ENCODE assay signal across 2 cellular contexts in the genomic region with DNA sequence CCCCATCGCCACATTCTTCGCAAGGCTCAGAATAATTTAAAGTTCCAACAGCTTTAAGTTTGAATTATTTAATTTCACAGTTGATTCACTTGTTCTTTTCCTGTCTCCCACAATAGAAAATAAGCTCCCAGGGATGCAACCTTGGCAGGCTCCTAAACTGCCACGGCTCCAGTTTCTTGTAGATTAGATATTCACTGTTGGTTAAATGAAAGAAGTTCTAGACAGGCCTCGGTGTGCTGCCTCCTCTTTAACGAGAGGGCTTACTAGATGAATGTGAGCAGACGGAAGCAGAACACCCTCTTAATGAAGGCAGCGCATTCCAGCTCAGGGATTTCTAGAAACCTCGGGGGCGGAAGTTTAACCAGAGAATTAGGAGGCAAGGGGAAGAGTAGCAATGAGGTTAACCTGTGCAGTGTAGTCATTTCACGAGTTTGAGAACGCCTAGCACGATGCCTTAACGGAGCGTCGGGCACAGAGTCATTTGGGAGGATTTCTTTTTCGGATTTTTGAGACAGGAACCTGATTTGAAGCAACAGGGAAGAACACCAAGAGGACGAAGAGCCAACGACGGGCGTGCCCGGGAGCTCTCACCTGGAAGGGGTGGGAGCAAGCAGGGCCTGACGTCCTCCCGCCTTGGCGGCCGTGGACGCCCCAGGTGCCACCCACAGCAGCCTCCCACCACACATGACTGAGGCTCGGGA.
TF ChIP-seq lines count a peak whose summit lies in the region.

No MANE protein-coding gene starts in this region.

TF ChIP-seq in GM23338, 12 proteins besides CTCF, POLR2A, EP300 and RAD21 (continues in another document):
- TF ChIP-seq NANOG (IDR thresholded peaks at IDR 0.05; ENCODE audit: borderline replicate concordance) (no peak), ZNF331 (CRISPR knock-in tag; IDR thresholded peaks at IDR 0.05; ENCODE audit: low read depth) (no peak), EZH2 (IDR thresholded peaks at IDR 0.05; ENCODE audit: low read depth, unreplicated experiment) (no peak), POLR2AphosphoS5 (IDR thresholded peaks at IDR 0.05; ENCODE audit: low read depth) (no peak), ZNF114 (CRISPR knock-in tag; IDR thresholded peaks at IDR 0.05) (no peak), STAT1 (IDR thresholded peaks at IDR 0.05; ENCODE audit: unreplicated experiment) (no peak), CREB1 (CRISPR knock-in tag; IDR thresholded peaks at IDR 0.05; ENCODE audit: low read depth) (no peak), JUNB (IDR thresholded peaks at IDR 0.05; ENCODE audit: unreplicated experiment) (no peak), EZH2phosphoT487 (IDR thresholded peaks at IDR 0.05; ENCODE audit: unreplicated experiment) (no peak)
- TF ChIP-seq, protein P1, sequence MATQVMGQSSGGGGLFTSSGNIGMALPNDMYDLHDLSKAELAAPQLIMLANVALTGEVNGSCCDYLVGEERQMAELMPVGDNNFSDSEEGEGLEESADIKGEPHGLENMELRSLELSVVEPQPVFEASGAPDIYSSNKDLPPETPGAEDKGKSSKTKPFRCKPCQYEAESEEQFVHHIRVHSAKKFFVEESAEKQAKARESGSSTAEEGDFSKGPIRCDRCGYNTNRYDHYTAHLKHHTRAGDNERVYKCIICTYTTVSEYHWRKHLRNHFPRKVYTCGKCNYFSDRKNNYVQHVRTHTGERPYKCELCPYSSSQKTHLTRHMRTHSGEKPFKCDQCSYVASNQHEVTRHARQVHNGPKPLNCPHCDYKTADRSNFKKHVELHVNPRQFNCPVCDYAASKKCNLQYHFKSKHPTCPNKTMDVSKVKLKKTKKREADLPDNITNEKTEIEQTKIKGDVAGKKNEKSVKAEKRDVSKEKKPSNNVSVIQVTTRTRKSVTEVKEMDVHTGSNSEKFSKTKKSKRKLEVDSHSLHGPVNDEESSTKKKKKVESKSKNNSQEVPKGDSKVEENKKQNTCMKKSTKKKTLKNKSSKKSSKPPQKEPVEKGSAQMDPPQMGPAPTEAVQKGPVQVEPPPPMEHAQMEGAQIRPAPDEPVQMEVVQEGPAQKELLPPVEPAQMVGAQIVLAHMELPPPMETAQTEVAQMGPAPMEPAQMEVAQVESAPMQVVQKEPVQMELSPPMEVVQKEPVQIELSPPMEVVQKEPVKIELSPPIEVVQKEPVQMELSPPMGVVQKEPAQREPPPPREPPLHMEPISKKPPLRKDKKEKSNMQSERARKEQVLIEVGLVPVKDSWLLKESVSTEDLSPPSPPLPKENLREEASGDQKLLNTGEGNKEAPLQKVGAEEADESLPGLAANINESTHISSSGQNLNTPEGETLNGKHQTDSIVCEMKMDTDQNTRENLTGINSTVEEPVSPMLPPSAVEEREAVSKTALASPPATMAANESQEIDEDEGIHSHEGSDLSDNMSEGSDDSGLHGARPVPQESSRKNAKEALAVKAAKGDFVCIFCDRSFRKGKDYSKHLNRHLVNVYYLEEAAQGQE (IDR thresholded peaks at IDR 0.05; ENCODE audit: unreplicated experiment) = no peak
- TF ChIP-seq, protein P2, sequence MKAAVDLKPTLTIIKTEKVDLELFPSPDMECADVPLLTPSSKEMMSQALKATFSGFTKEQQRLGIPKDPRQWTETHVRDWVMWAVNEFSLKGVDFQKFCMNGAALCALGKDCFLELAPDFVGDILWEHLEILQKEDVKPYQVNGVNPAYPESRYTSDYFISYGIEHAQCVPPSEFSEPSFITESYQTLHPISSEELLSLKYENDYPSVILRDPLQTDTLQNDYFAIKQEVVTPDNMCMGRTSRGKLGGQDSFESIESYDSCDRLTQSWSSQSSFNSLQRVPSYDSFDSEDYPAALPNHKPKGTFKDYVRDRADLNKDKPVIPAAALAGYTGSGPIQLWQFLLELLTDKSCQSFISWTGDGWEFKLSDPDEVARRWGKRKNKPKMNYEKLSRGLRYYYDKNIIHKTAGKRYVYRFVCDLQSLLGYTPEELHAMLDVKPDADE (IDR thresholded peaks at IDR 0.05) = no peak

TF ChIP-seq in HepG2, 621 proteins besides CTCF, POLR2A, EP300 and RAD21 (continues in another document):
- TF ChIP-seq MXD3 (CRISPR knock-in tag; IDR thresholded peaks at IDR 0.05) = no peak; the same call in 1 of the 2 replicates
- TF ChIP-seq HBP1 (CRISPR knock-in tag; IDR thresholded peaks at IDR 0.05; ENCODE audit: low read depth) = no peak
- TF ChIP-seq PTBP1 (IDR thresholded peaks at IDR 0.05; ENCODE audit: low read depth, low read length, poor library complexity, severe bottlenecking) = no peak
- TF ChIP-seq ZIK1 (CRISPR knock-in tag; IDR thresholded peaks at IDR 0.05; ENCODE audit: borderline replicate concordance, low read depth) = no peak; the same call in 1 of the 2 replicates
- TF ChIP-seq HHEX (CRISPR knock-in tag; IDR thresholded peaks at IDR 0.05) = no peak
- no peak for TF ChIP-seq ZMYM4 (CRISPR knock-in tag; IDR thresholded peaks at IDR 0.05)
- no peak for TF ChIP-seq ZBTB7B (CRISPR knock-in tag; IDR thresholded peaks at IDR 0.05)
- no peak for TF ChIP-seq SP140L (CRISPR knock-in tag; IDR thresholded peaks at IDR 0.05; ENCODE audit: borderline replicate concordance)
- TF ChIP-seq ZNF263 (CRISPR knock-in tag; IDR thresholded peaks at IDR 0.05) = peak; percentile 46
- TF ChIP-seq ZNF281 (CRISPR knock-in tag; IDR thresholded peaks at IDR 0.05; ENCODE audit: borderline replicate concordance) = 0 out of 2 replicates have a peak, but pooled peaks have one; percentile 6
- no peak for TF ChIP-seq DMTF1 (CRISPR knock-in tag; IDR thresholded peaks at IDR 0.05)
- TF ChIP-seq MAX (IDR thresholded peaks at IDR 0.05) = peak; percentile 40; the same call in 1 of the 2 replicates
- TF ChIP-seq RBAK (CRISPR knock-in tag; IDR thresholded peaks at IDR 0.05) = no peak
- no peak for TF ChIP-seq ZNF646 (CRISPR knock-in tag; IDR thresholded peaks at IDR 0.05)
- no peak for TF ChIP-seq ZNF451 (CRISPR knock-in tag; IDR thresholded peaks at IDR 0.05)
- no peak for TF ChIP-seq ZNF180 (CRISPR knock-in tag; IDR thresholded peaks at IDR 0.05; ENCODE audit: borderline replicate concordance, low read depth)
- TF ChIP-seq CHCHD3 (CRISPR knock-in tag; IDR thresholded peaks at IDR 0.05) = no peak
- TF ChIP-seq ZNF530 (CRISPR knock-in tag; IDR thresholded peaks at IDR 0.05; ENCODE audit: low read depth) = no peak
- TF ChIP-seq TFAP4 (IDR thresholded peaks at IDR 0.05; ENCODE audit: borderline replicate concordance, low read depth) = peak; percentile 49; the same call in 1 of the 2 replicates
- TF ChIP-seq, protein P3, sequence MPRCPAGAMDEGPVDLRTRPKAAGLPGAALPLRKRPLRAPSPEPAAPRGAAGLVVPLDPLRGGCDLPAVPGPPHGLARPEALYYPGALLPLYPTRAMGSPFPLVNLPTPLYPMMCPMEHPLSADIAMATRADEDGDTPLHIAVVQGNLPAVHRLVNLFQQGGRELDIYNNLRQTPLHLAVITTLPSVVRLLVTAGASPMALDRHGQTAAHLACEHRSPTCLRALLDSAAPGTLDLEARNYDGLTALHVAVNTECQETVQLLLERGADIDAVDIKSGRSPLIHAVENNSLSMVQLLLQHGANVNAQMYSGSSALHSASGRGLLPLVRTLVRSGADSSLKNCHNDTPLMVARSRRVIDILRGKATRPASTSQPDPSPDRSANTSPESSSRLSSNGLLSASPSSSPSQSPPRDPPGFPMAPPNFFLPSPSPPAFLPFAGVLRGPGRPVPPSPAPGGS (CRISPR knock-in tag; IDR thresholded peaks at IDR 0.05) = no peak
- TF ChIP-seq SALL1 (CRISPR knock-in tag; IDR thresholded peaks at IDR 0.05) = no peak
- no peak for TF ChIP-seq TARDBP (CRISPR knock-in tag; IDR thresholded peaks at IDR 0.05)
- TF ChIP-seq PHF8 (CRISPR knock-in tag; IDR thresholded peaks at IDR 0.05) = no peak
